In genomic region chr12:102429211-102429610, GRCh38 we compare ENCODE assay signal across 27 cellular contexts. TPM values are rescaled to one million over a fixed set of nuclear protein-coding genes. Genes with fewer than 3 reads are reported as not detected.
"Had no signal": no experiment of that assay in that cellular context is flagged by ENCODE, and none has a peak within 500 bp of the region (broad histone marks: within the 10 kb centered on the region; RNA-seq: fewer than 3 reads in every experiment).

No MANE protein-coding gene starts in this region.

- H3K9me3 ChIP-seq: heart right ventricle, lower lobe of right lung, pancreas, prostate gland, right lobe of liver, stomach, suprapubic skin, thoracic aorta, tibial artery, upper lobe of right lung had no signal

- DNase-seq: islet precursor cell; lower lobe of right lung; mammary epithelial cell; mesenchymal stem cell; naive thymus-derived CD8-positive, alpha-beta T cell; nucleus accumbens; pancreas; posterior cingulate gyrus; right lobe of liver; stimulated activated CD4-positive, alpha-beta T cell treated with anti-CD3 and anti-CD28 coated beads, Interleukin-12 subunit alpha, Interleukin-12 subunit beta, amount 100 ng/mL, for 4 hours; stimulated activated CD4-positive, alpha-beta T cell treated with anti-CD3 and anti-CD28 coated beads, Interleukin-15, amount 100 ng/mL, for 24 hours; stimulated activated CD4-positive, alpha-beta T cell treated with anti-CD3 and anti-CD28 coated beads, Interleukin-2, amount 100 ng/mL, for 24 hours; stimulated activated CD4-positive, alpha-beta T cell treated with anti-CD3 and anti-CD28 coated beads, Interleukin-4, amount 100 ng/mL, for 1 hour; stimulated activated naive B cell treated with anti-CD40 and anti-IgM and Interleukin-4, amounts not matched to agents 10 μg/mL and 1 μg/mL and 100 μg/mL, for 72 hours; stimulated activated naive CD8-positive, alpha-beta T cell treated with anti-CD3 and anti-CD28 coated beads, Interleukin-15, Interleukin-2, amounts not matched to agents 100 U/mL and 50 U/mL, for 24 hours; stomach; trophoblast cell; upper lobe of right lung had no signal

- H3K4me3 ChIP-seq: heart right ventricle, hepatocyte, lower lobe of right lung, pancreas, prostate gland, right lobe of liver, skin epidermis, stomach, suprapubic skin, thoracic aorta, tibial artery, upper lobe of right lung had no signal

- H3K36me3 ChIP-seq: heart right ventricle, lower lobe of right lung, pancreas, prostate gland, right lobe of liver, stomach, suprapubic skin, thoracic aorta, tibial artery, upper lobe of right lung had no signal

- H3K4me1 ChIP-seq: pancreas, prostate gland had no signal

- H3K27me3 ChIP-seq: heart right ventricle, hepatocyte, pancreas, right lobe of liver, stomach, suprapubic skin, tibial artery, upper lobe of right lung had no signal

- ATAC-seq: left lobe of liver; naive thymus-derived CD8-positive, alpha-beta T cell; right lobe of liver; stimulated activated naive B cell treated with anti-CD40 and anti-IgM and Interleukin-4, amounts not matched to agents 10 μg/mL and 1 μg/mL and 100 μg/mL, for 72 hours; stimulated activated naive CD8-positive, alpha-beta T cell treated with anti-CD3 and anti-CD28 coated beads, Interleukin-15, Interleukin-2, amounts not matched to agents 100 U/mL and 50 U/mL, for 24 hours had no signal

- H3K27ac ChIP-seq: hepatocyte, lower lobe of right lung, pancreas, prostate gland, stomach, suprapubic skin, thoracic aorta, tibial artery, upper lobe of right lung had no signal

RNA-seq across cellular contexts. Expression of gene IGF1, which starts 51.2 kb away (rescaled TPM):
- total RNA-seq: mammary epithelial cell, neural crest cell had no signal
- polyA plus RNA-seq: mammary epithelial cell; naive thymus-derived CD8-positive, alpha-beta T cell had no signal
